In the genomic region with DNA sequence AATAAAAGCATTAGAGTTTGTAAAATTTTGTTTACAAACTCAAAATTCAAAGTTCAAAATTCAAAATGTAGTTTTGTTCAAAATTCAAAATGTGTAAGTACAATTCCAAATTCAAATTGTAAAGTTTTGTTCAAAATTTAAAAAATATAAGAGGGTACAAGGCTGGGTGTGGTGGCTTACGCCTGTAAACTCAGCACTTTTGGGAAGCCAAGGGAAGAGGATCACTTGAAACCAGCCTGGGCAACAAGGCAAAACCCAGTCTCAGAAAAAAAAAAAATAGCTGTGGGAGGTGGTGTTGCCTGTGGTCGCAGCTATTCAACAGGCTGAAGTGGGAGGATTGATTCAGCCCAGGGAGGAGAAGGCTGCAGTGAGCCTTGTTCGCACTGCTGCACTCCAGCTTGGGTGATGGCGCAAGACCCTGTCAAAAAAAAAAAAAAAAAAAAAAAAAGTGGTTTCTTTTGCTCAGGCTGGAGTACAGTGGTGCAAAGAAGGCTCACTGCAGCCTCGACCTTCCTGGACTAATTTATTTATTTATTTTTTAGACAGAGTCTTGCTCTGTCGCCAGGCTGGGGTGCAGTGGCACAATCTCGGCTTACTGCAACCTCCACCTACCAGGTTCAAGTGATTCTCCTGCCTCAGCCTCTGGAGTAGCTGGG, we compare ENCODE assay signal across 10 cellular contexts. TPM values are rescaled to one million over a fixed set of nuclear protein-coding genes. Genes with fewer than 3 reads are reported as not detected.
DNase-seq lines count a peak whose midpoint lies in the region; TF ChIP-seq lines count a peak whose summit lies in the region.
"Had no signal": no experiment of that assay in that cellular context is flagged by ENCODE, and none has a peak within 500 bp of the region (broad histone marks: within the 10 kb centered on the region; RNA-seq: fewer than 3 reads in every experiment).

No MANE protein-coding gene starts in this region.

- CTCF ChIA-PET in AG04450 (lab: Charles Lee), result interaction anchor here (0.6 to 3.3 kb wide), 2 partner anchors 45 to 347 kb away, joined by 3 to 15 read pairs; no protein-coding TSS in a partner anchor
- CTCF ChIA-PET in activated naive CD4-positive, alpha-beta T cell treated with anti-CD3 and anti-CD28 coated beads for 36 hours (lab: Charles Lee), result interaction anchor here (0.6 kb wide), 2 partner anchors 9 to 217 kb away, joined by 5 to 8 read pairs; no protein-coding TSS in a partner anchor

- peaks cover 54% of the 10 kb centered on the region for H3K4me1 Mint-ChIP-seq in dendritic cell treated with granulocyte-macrophage colony-stimulating factor and Interleukin-4, amounts not matched to agents 40 ng/mL and 50 ng/mL, for 4 days (ENCODE audit: low read depth)
- H3K4me1 Mint-ChIP-seq in activated naive CD4-positive, alpha-beta T cell treated with anti-CD3 and anti-CD28 coated beads for 36 hours (ENCODE audit: low read depth), result peaks cover 21% of the 10 kb centered on the region

- peak; percentile 72 for DNase-seq in AG04450 (ENCODE audit: low read depth, low spot score)
- DNase-seq in KG1 (lab: John Stamatoyannopoulos, UW), result peak; percentile 30
- DNase-seq in H7, result no peak
- no peak for DNase-seq in activated naive CD4-positive, alpha-beta T cell treated with anti-CD3 and anti-CD28 coated beads for 36 hours
- DNase-seq in NCI-H1694 (lab: John Stamatoyannopoulos, UW), result no peak
- DNase-seq: activated CD4-positive, CD25-positive, alpha-beta regulatory T cell; dorsolateral prefrontal cortex; NCI-H1105; stimulated activated CD8-positive, alpha-beta memory T cell treated with anti-CD3 and anti-CD28 coated beads, Interleukin-4, amount 100 ng/mL, for 48 hours had no signal

- intact Hi-C loops in dendritic cell treated with granulocyte-macrophage colony-stimulating factor and Interleukin-4, amounts not matched to agents 40 ng/mL and 50 ng/mL, for 4 days (cut with micrococcal nuclease), result no loop called here
- intact Hi-C loops in activated naive CD4-positive, alpha-beta T cell treated with anti-CD3 and anti-CD28 coated beads for 36 hours (cut with micrococcal nuclease), result no loop called here

- no peaks in the 10 kb centered on the region for H3K36me3 Mint-ChIP-seq in dendritic cell treated with granulocyte-macrophage colony-stimulating factor and Interleukin-4, amounts not matched to agents 40 ng/mL and 50 ng/mL, for 4 days (ENCODE audit: low read depth)
- H3K36me3 Mint-ChIP-seq in activated naive CD4-positive, alpha-beta T cell treated with anti-CD3 and anti-CD28 coated beads for 36 hours (ENCODE audit: low read depth), result no peaks in the 10 kb centered on the region

- peak overlapping the region; percentile 39 for H3K27ac ChIP-seq in AG04450 (ENCODE audit: low read depth, low read length)
- H3K27ac ChIP-seq: dorsolateral prefrontal cortex had no signal

- no peaks in the 10 kb centered on the region for H3K36me3 ChIP-seq in H7 (replicated peaks; ENCODE audit: control insufficient read depth, insufficient read depth, low read length)

- no peaks in the 10 kb centered on the region for H3K27me3 ChIP-seq in AG04450 (ENCODE audit: control insufficient read depth, insufficient read depth, low read length)
- H3K27me3 ChIP-seq in H7 (ENCODE audit: control insufficient read depth, insufficient read depth, low read length), result no peaks in the 10 kb centered on the region
- H3K27me3 ChIP-seq: dorsolateral prefrontal cortex had no signal

- peaks cover 3% of the 10 kb centered on the region for H3K27me3 Mint-ChIP-seq in dendritic cell treated with granulocyte-macrophage colony-stimulating factor and Interleukin-4, amounts not matched to agents 40 ng/mL and 50 ng/mL, for 4 days
- H3K27me3 Mint-ChIP-seq in activated naive CD4-positive, alpha-beta T cell treated with anti-CD3 and anti-CD28 coated beads for 36 hours (ENCODE audit: low read depth), result peaks cover 3% of the 10 kb centered on the region

- H3K4me3 ChIP-seq in AG04450 (ENCODE audit: low read depth, low read length), result no peak overlapping the region
- no peak overlapping the region for H3K4me3 ChIP-seq in H7 (ENCODE audit: insufficient read depth, low read depth, low read length)
- H3K4me3 ChIP-seq: dorsolateral prefrontal cortex had no signal

- POLR2A ChIA-PET in AG04450 (lab: Yijun Ruan, JAX), result interaction anchor here (0.6 to 1.2 kb wide), 6 partner anchors 38 to 1065 kb away, joined by 3 to 11 read pairs (median 4); a partner anchor contains a TSS

- H3K9me3 Mint-ChIP-seq in dendritic cell treated with granulocyte-macrophage colony-stimulating factor and Interleukin-4, amounts not matched to agents 40 ng/mL and 50 ng/mL, for 4 days, result no peaks in the 10 kb centered on the region
- no peaks in the 10 kb centered on the region for H3K9me3 Mint-ChIP-seq in activated naive CD4-positive, alpha-beta T cell treated with anti-CD3 and anti-CD28 coated beads for 36 hours

- TF ChIP-seq CTCF in AG04450 (IDR thresholded peaks at IDR 0.05; ENCODE audit: low read depth, low read length), result no peak

- peak overlapping the region; percentile 13 for H3K4me3 Mint-ChIP-seq in dendritic cell treated with granulocyte-macrophage colony-stimulating factor and Interleukin-4, amounts not matched to agents 40 ng/mL and 50 ng/mL, for 4 days
- H3K4me3 Mint-ChIP-seq in activated naive CD4-positive, alpha-beta T cell treated with anti-CD3 and anti-CD28 coated beads for 36 hours, result no peak overlapping the region

- peak overlapping the region; percentile 83 for H3K27ac Mint-ChIP-seq in dendritic cell treated with granulocyte-macrophage colony-stimulating factor and Interleukin-4, amounts not matched to agents 40 ng/mL and 50 ng/mL, for 4 days
- no peak overlapping the region for H3K27ac Mint-ChIP-seq in activated naive CD4-positive, alpha-beta T cell treated with anti-CD3 and anti-CD28 coated beads for 36 hours

- no peaks in the 10 kb centered on the region for H3K9me3 ChIP-seq in AG04450 (ENCODE audit: control insufficient read depth, insufficient read depth, low read length)

RNA-seq across cellular contexts. Expression of a gene that starts 5.4 kb away (rescaled TPM):
- 2.4 and 4.3 TPM in 2 replicates for polyA plus RNA-seq in AG04450 (2011; rRNA removed)
- polyA minus RNA-seq in AG04450 (2011; rRNA and poly(A)+ RNA removed), result 4.8 and 5.7 TPM in 2 replicates
- total RNA-seq in H7 (2014; rRNA removed; shearing (Covaris generic)), result 7.9 and 8.7 TPM in 2 replicates
- under 1 TPM; 0.57 to 0.69 TPM for total RNA-seq in activated naive CD4-positive, alpha-beta T cell treated with anti-CD3 and anti-CD28 coated beads for 36 hours

RNA-seq across cellular contexts. Expression of a gene that starts 9.8 kb away (rescaled TPM):
- polyA plus RNA-seq in AG04450 (2011; rRNA removed), result 23.8 and 28.5 TPM in 2 replicates
- 56.6 and 68.6 TPM in 2 replicates for polyA minus RNA-seq in AG04450 (2011; rRNA and poly(A)+ RNA removed)
- 134 and 136 TPM in 2 replicates for total RNA-seq in H7 (2014; rRNA removed; shearing (Covaris generic))
- 10 to 100 TPM; 33.0 to 37.3 TPM for total RNA-seq in activated naive CD4-positive, alpha-beta T cell treated with anti-CD3 and anti-CD28 coated beads for 36 hours

RNA-seq across cellular contexts. Expression of a gene that starts 20.2 kb away (rescaled TPM):
- 1.5 and 1.9 TPM in 2 replicates for polyA plus RNA-seq in AG04450 (2011; rRNA removed)
- polyA minus RNA-seq in AG04450 (2011; rRNA and poly(A)+ RNA removed), result 1.3 TPM in 1 of 2 replicates, not detected in the other
- total RNA-seq in H7 (2014; rRNA removed; shearing (Covaris generic)), result 0.63 and 1.7 TPM in 2 replicates
- total RNA-seq in activated naive CD4-positive, alpha-beta T cell treated with anti-CD3 and anti-CD28 coated beads for 36 hours, result 1 to 10 TPM; 1.6 to 2.1 TPM

RNA-seq across cellular contexts. Expression of a gene that starts 28.5 kb away (rescaled TPM):
- polyA plus RNA-seq in AG04450 (2011; rRNA removed), result 0.04 and 0.12 TPM in 2 replicates
- 0.09 and 0.26 TPM in 2 replicates for polyA minus RNA-seq in AG04450 (2011; rRNA and poly(A)+ RNA removed)
- total RNA-seq in H7 (2014; rRNA removed; shearing (Covaris generic)), result 0.42 and 0.48 TPM in 2 replicates
- total RNA-seq in activated naive CD4-positive, alpha-beta T cell treated with anti-CD3 and anti-CD28 coated beads for 36 hours, result under 1 TPM in 1 of 2 experiments, not detected in 1; 0.10 TPM

RNA-seq across cellular contexts. Expression of a gene that starts 38.6 kb away (rescaled TPM):
- 13.3 and 14.0 TPM in 2 replicates for polyA plus RNA-seq in AG04450 (2011; rRNA removed)
- polyA minus RNA-seq in AG04450 (2011; rRNA and poly(A)+ RNA removed), result 8.9 and 10.8 TPM in 2 replicates
- total RNA-seq in H7 (2014; rRNA removed; shearing (Covaris generic)), result not detected in 2 replicates
- total RNA-seq in activated naive CD4-positive, alpha-beta T cell treated with anti-CD3 and anti-CD28 coated beads for 36 hours, result 1 to 10 TPM in 1 of 2 experiments, under 1 TPM in 1; 0.74 to 1.7 TPM

Comparison
In these comparisons a context has a peak if more than half of its experiments do, and no peak if none do; other contexts are left out.
1. DNase-seq: peak in AG04450 (single experiment) and KG1 (single experiment); none in H7 (single experiment), activated naive CD4-positive, alpha-beta T cell treated with anti-CD3 and anti-CD28 coated beads for 36 hours (single experiment) and NCI-H1694 (single experiment).